8 cellular contexts compared by ENCODE assay signal in the genomic region with DNA sequence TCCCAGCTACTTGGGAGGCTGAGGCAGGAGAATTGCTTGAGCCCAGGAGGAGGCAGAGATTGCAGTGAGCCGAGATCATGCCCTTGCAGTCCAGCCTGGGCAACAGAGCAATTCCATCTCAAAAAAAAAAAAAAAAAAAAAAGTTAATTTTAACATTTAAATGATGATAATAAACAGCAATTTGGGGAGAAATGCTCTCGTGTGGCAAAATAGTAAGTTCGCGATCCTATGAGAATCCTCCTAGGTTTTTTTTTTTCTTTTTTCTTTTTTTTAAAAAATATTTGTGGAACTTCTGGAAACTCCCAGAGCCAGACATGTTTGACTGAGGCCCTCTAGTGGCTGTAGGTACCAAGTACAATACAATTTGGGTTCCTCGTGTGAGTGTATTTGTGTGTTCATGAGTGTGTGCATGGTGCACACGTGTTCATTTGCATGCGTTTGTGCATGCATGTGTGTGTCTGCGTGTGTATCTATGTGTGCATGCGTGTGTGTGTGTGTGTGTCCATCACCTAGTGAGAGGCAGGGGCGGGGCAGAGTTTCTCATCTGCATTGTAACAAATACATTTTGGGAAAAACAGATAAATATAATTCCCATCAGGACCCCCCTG. TPM values are rescaled to one million over a fixed set of nuclear protein-coding genes. Genes with fewer than 3 reads are reported as not detected.
DNase-seq lines count a peak whose midpoint lies in the region; TF ChIP-seq lines count a peak whose summit lies in the region.

No MANE protein-coding gene starts in this region.

- intact Hi-C loops in mammary epithelial cell (cut with micrococcal nuclease): loop anchor here (1.0 kb wide), 3 partner anchors 116 to 235 kb away; partner anchors contain the start of genes PLEKHJ1 and SF3A2

- no peaks in the 10 kb centered on the region for H4K20me1 ChIP-seq in mammary epithelial cell (ENCODE audit: insufficient read depth, low read length)

- peak; percentile 29 for DNase-seq in activated CD8-positive, alpha-beta memory T cell treated with anti-CD3 and anti-CD28 coated beads, Interleukin-2, amount 50 U/mL, for 4 hours
- DNase-seq in activated CD8-positive, alpha-beta memory T cell treated with anti-CD3 and anti-CD28 coated beads, Interleukin-2, amount 50 U/mL, for 48 hours: no peak
- DNase-seq in M059J (ENCODE audit: low read depth) (peak; percentile 72), SK-N-MC (ENCODE audit: low read depth, low spot score) (peak; percentile 67), mammary epithelial cell (peak; percentile 51), kidney epithelial cell (ENCODE audit: low read depth) (no peak), GOT3 (lab: John Stamatoyannopoulos, UW) (no peak)
- DNase-seq in stimulated activated naive CD4-positive, alpha-beta T cell treated with Interleukin-2 at 50 U/mL for 16 hours (lab: John Stamatoyannopoulos, UW): peak; percentile 24

- H3K36me3 ChIP-seq in SK-N-MC (ENCODE audit: insufficient read depth, low read length) (no peaks in the 10 kb centered on the region), mammary epithelial cell (ENCODE audit: insufficient read depth, low read length) (no peaks in the 10 kb centered on the region), kidney epithelial cell (ENCODE audit: control insufficient read depth, insufficient read depth, low read length) (no peaks in the 10 kb centered on the region)

- no peak overlapping the region; the same call in 1 of the 2 replicates for H3K4me3 ChIP-seq in SK-N-MC
- no peak overlapping the region for H3K4me3 ChIP-seq in mammary epithelial cell (replicated peaks in 1 of 3; ENCODE audit: insufficient read depth in 1 of 3, low read depth in 2 of 3, low read length in 3 of 3)
- H3K4me3 ChIP-seq in kidney epithelial cell (ENCODE audit: low read depth, low read length): no peak overlapping the region

- H3K27me3 ChIP-seq in mammary epithelial cell (ENCODE audit: insufficient read depth, low read length) (no peaks in the 10 kb centered on the region), kidney epithelial cell (ENCODE audit: control insufficient read depth, insufficient read depth, low read length) (peaks cover 2% of the 10 kb centered on the region)

- no peak overlapping the region for H3K9ac ChIP-seq in SK-N-MC (ENCODE audit: insufficient read length)
- H3K9ac ChIP-seq in mammary epithelial cell (ENCODE audit: insufficient read depth, low read length): no peak overlapping the region

- in situ Hi-C loops in mammary epithelial cell (cut with MboI; ENCODE audit: low sequenced_read_pairs in 2 of 2): no loop called here

- dilution Hi-C loops in mammary epithelial cell (cut with HindIII; ENCODE audit: low sequenced_read_pairs): no loop called here

- no peak overlapping the region for H2AFZ ChIP-seq in mammary epithelial cell (ENCODE audit: low read depth, low read length)

- no peaks in the 10 kb centered on the region for H3K4me1 ChIP-seq in mammary epithelial cell (ENCODE audit: insufficient read depth, low read length)

- no peaks in the 10 kb centered on the region for H3K79me2 ChIP-seq in mammary epithelial cell (ENCODE audit: insufficient read depth, low read length)

- WGBS in mammary epithelial cell (ENCODE audit: low coverage, missing lambda C conversion rate): 5% methylated on average over 10 of the region's 10 CpGs

- H3K9me3 ChIP-seq in SK-N-MC (ENCODE audit: low read depth, low read length) (no peaks in the 10 kb centered on the region), mammary epithelial cell (replicated peaks; ENCODE audit: insufficient read depth, low read length) (no peaks in the 10 kb centered on the region)

- H3K27ac ChIP-seq in SK-N-MC: no peak overlapping the region
- no peak overlapping the region for H3K27ac ChIP-seq in mammary epithelial cell (ENCODE audit: insufficient read depth, low read depth, low read length)

- no TSS peak for BruUV-seq in mammary epithelial cell (replicated peaks; lab: Mats Ljungman, UMichigan)

- TF ChIP-seq CTCF in mammary epithelial cell (conservative IDR thresholded peaks at IDR 0.05 in 1 of 2, IDR thresholded peaks at IDR 0.05 in 1 of 2; ENCODE audit: extremely low read depth in 1 of 2, insufficient read depth in 1 of 2, low read depth in 1 of 2, low read length in 2 of 2) (peak; percentile 76), kidney epithelial cell (IDR thresholded peaks at IDR 0.05; ENCODE audit: insufficient read depth, low read length, poor library complexity, severe bottlenecking) (peak; percentile 76)

- CTCF ChIA-PET in mammary epithelial cell (lab: Charles Lee; ENCODE audit: low non-redundant PET): interaction anchor here (0.7 kb wide), 2 partner anchors 174 to 221 kb away, joined by 9 to 14 read pairs; no protein-coding TSS in a partner anchor

- H3K4me2 ChIP-seq in mammary epithelial cell (ENCODE audit: insufficient read depth, low read depth, low read length): no peak overlapping the region

RNA-seq across cellular contexts. Expression of gene TMPRSS9, which starts 31.2 kb away (rescaled TPM):
- not detected in 2 replicates for total RNA-seq in M059J (2014; rRNA removed; shearing (Covaris generic))
- total RNA-seq in mammary epithelial cell (not detected), kidney epithelial cell (not detected in 2 replicates)
- polyA plus RNA-seq in mammary epithelial cell: not detected
- not detected for polyA minus RNA-seq in mammary epithelial cell

RNA-seq across cellular contexts. Expression of gene TIMM13, which starts 36.2 kb away (rescaled TPM):
- total RNA-seq in M059J (2014; rRNA removed; shearing (Covaris generic)): 38.5 and 48.3 TPM in 2 replicates
- total RNA-seq in mammary epithelial cell: 100 to 1,000 TPM in 1 of 2 donors, 10 to 100 TPM in 1; 20.8 to 133 TPM
- 62.2 TPM for polyA plus RNA-seq in mammary epithelial cell
- polyA minus RNA-seq in mammary epithelial cell: 3.3 TPM
- 70.1 and 73.9 TPM in 2 replicates for total RNA-seq in kidney epithelial cell

Comparison
In these comparisons a context has a peak if more than half of its experiments do, and no peak if none do; other contexts are left out.
1. DNase-seq: peak in activated CD8-positive, alpha-beta memory T cell treated with anti-CD3 and anti-CD28 coated beads, Interleukin-2, amount 50 U/mL, for 4 hours (single experiment), M059J (single experiment), SK-N-MC (single experiment), mammary epithelial cell (single experiment) and stimulated activated naive CD4-positive, alpha-beta T cell treated with Interleukin-2 at 50 U/mL for 16 hours (single experiment); none in activated CD8-positive, alpha-beta memory T cell treated with anti-CD3 and anti-CD28 coated beads, Interleukin-2, amount 50 U/mL, for 48 hours (single experiment), kidney epithelial cell (single experiment) and GOT3 (single experiment).